Comparison of ENCODE assay signal across 1 cellular context in the genomic region with DNA sequence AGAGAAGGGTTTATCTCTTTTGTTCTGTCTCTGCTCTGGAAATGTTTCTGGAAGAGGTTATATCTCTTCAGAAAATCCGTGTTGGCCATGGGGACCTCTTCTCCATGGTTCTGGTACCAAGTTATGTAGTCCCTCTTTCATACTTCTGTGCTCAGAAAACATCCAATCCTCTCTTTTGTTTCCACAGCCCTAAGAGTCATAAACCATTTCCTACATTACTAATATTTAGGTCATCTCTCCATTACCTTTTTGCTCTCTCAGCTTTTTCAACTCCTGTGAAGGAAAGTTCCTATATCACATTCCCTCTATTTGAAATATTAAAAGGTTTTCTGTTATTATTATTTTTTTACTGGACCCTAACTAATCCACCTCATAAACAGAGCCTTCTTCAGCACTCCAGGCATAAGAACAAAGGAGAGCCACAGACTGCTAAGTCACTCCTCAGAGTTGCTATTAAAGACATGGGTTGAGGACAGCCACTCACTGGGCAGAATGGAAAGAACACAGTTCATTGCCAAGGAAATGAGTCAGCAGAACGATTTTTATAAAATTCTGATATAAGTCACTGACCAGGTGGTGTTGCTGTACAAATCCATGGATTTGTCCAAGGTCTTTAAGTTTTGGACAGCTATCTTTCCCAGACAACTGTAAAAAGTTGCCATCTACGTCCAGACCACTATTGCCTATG.
TF ChIP-seq lines count a peak whose summit lies in the region.

No MANE protein-coding gene starts in this region.

TF ChIP-seq in IMR-90, 13 proteins besides CTCF, POLR2A, EP300 and RAD21 (continued from another document):
- TF ChIP-seq, protein P1, sequence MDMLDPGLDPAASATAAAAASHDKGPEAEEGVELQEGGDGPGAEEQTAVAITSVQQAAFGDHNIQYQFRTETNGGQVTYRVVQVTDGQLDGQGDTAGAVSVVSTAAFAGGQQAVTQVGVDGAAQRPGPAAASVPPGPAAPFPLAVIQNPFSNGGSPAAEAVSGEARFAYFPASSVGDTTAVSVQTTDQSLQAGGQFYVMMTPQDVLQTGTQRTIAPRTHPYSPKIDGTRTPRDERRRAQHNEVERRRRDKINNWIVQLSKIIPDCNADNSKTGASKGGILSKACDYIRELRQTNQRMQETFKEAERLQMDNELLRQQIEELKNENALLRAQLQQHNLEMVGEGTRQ (IDR thresholded peaks at IDR 0.05; ENCODE audit: low read depth, low read length) = no peak
